Comparison of ENCODE assay signal across 14 cellular contexts in genomic region chr2:236715077-236715476, GRCh38.
DNase-seq lines count a peak whose midpoint lies in the region; ATAC-seq and TF ChIP-seq lines count a peak whose summit lies in the region.
"Had no signal": no experiment of that assay in that cellular context is flagged by ENCODE, and none has a peak within 500 bp of the region (broad histone marks: within the 10 kb centered on the region; RNA-seq: fewer than 3 reads in every experiment).

No MANE protein-coding gene starts in this region.

- ATAC-seq in GM21526 (IDR thresholded peaks at IDR 0.05; ENCODE audit: low FRiP score, unreplicated experiment) (no peak), GM19351 (IDR thresholded peaks at IDR 0.05; ENCODE audit: unreplicated experiment) (no peak), HG03520 (IDR thresholded peaks at IDR 0.05; ENCODE audit: unreplicated experiment) (no peak)
- ATAC-seq: activated CD8-positive, alpha-beta T cell treated with anti-CD3 and anti-CD28 coated beads for 36 hours; activated T-helper 17 cell treated with anti-CD3 and anti-CD28 coated beads, Interleukin-2, amount 50 U/mL, for 72 hours; GM12878; HCT116 had no signal

- DNase-seq in GDM1 (lab: John Stamatoyannopoulos, UW), result peak; percentile 22
- DNase-seq in UCSD-AML1 (lab: John Stamatoyannopoulos, UW; ENCODE audit: unreplicated experiment), result peak; percentile 28
- DNase-seq in left kidney (ENCODE audit: low read depth, low spot score), result peak; percentile 66
- DNase-seq in retinal pigment epithelial cell (ENCODE audit: low read depth), result peak; percentile 43
- DNase-seq: activated CD8-positive, alpha-beta T cell treated with anti-CD3 and anti-CD28 coated beads for 36 hours; NCI-H1048; stimulated activated naive CD4-positive, alpha-beta T cell treated with Interleukin-2 at 50 U/mL for 16 hours; uterus had no signal

- TF ChIP-seq CTCF in retinal pigment epithelial cell (conservative IDR thresholded peaks at IDR 0.05; ENCODE audit: low read depth, low read length), result no peak

- no peak overlapping the region for H3K4me3 ChIP-seq in retinal pigment epithelial cell (ENCODE audit: low read length)
- H3K4me3 ChIP-seq: GM12878, uterus had no signal
